In the genomic region with DNA sequence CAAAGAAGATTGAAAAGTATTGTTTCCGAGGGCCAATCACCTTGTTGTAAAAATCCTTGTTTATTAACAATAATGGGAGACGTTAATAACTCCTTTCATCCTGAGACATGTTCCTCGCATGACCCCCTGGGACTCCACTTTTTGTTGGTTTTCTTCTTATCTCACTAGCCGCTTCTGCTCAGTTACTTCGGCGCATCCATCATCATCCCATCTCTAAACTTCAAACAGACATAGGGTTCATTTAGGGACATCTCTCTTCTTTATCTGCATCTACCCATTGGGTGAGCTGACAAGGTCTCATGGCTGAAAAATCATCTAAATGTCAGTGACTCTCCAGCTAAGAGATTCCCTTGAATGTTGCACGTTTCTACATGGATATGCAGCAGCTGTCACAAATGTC, we compare ENCODE assay signal across 25 cellular contexts.
"Had no signal": no experiment of that assay in that cellular context is flagged by ENCODE, and none has a peak within 500 bp of the region (broad histone marks: within the 10 kb centered on the region; RNA-seq: fewer than 3 reads in every experiment).

No MANE protein-coding gene starts in this region.

- DNase-seq: stimulated activated CD4-positive, alpha-beta T cell treated with anti-CD3 and anti-CD28 coated beads, Interleukin-2, amount 100 ng/mL, for 48 hours; stimulated activated CD4-positive, alpha-beta T cell treated with anti-CD3 and anti-CD28 coated beads, Interleukin-4, amount 100 ng/mL, for 1 hour; stimulated activated CD4-positive, alpha-beta T cell treated with anti-CD3 and anti-CD28 coated beads, Interleukin-4, amount 100 ng/mL, for 24 hours; stimulated activated CD4-positive, alpha-beta T cell treated with anti-CD3 and anti-CD28 coated beads, Interleukin-4, amount 100 ng/mL, for 4 hours; stimulated activated CD8-positive, alpha-beta memory T cell treated with anti-CD3 and anti-CD28 coated beads, Interleukin-4, amount 100 ng/mL, for 48 hours; stimulated activated naive B cell treated with anti-CD40 and anti-IgM and Interleukin-4, amounts not matched to agents 10 μg/mL and 1 μg/mL and 100 μg/mL, for 72 hours; stimulated activated naive CD4-positive, alpha-beta T cell treated with Interleukin-2 at 50 U/mL for 16 hours; stimulated activated naive CD8-positive, alpha-beta T cell treated with anti-CD3 and anti-CD28 coated beads, Interleukin-15, amount 100 ng/mL, for 72 hours; stimulated activated naive CD8-positive, alpha-beta T cell treated with anti-CD3 and anti-CD28 coated beads, Interleukin-15, Interleukin-2, amounts not matched to agents 100 U/mL and 50 U/mL, for 24 hours; stomach; substantia nigra; testis; thyroid gland; tibial artery; transverse colon; trophoblast cell; upper lobe of left lung; upper lobe of right lung; uterus had no signal

- ATAC-seq: stimulated activated effector memory CD8-positive, alpha-beta T cell treated with anti-CD3 and anti-CD28 coated beads, Interleukin-12 subunit alpha, Interleukin-12 subunit beta, amount 100 ng/mL, for 72 hours; stimulated activated memory B cell treated with anti-CD40 and anti-IgM and Interleukin-4, amounts not matched to agents 10 μg/mL and 1 μg/mL and 100 μg/mL, for 72 hours; stimulated activated naive B cell treated with anti-CD40 and anti-IgM and Interleukin-4, amounts not matched to agents 10 μg/mL and 1 μg/mL and 100 μg/mL, for 72 hours; stimulated activated naive CD8-positive, alpha-beta T cell treated with anti-CD3 and anti-CD28 coated beads, Interleukin-15, amount 100 ng/mL, for 72 hours; stimulated activated naive CD8-positive, alpha-beta T cell treated with anti-CD3 and anti-CD28 coated beads, Interleukin-15, Interleukin-2, amounts not matched to agents 100 U/mL and 50 U/mL, for 24 hours; upper lobe of right lung had no signal

- H3K9me3 ChIP-seq: testis, thoracic aorta, thyroid gland, transverse colon, upper lobe of right lung, uterus, vagina had no signal

- H3K4me1 ChIP-seq: suprapubic skin, testis, tibial artery, tibial nerve, transverse colon, uterus had no signal

- H3K4me3 ChIP-seq: stomach, suprapubic skin, testis, thoracic aorta, thyroid gland, tibial artery, tibial nerve, transverse colon, upper lobe of left lung, upper lobe of right lung, uterus, vagina had no signal

- H3K36me3 ChIP-seq: stomach, suprapubic skin, thoracic aorta, thyroid gland, tibial artery, tibial nerve, transverse colon, upper lobe of left lung, upper lobe of right lung, uterus, vagina had no signal

- H3K27me3 ChIP-seq: stomach, testis, thyroid gland, tibial artery, tibial nerve, transverse colon, upper lobe of left lung, upper lobe of right lung, uterus, vagina had no signal

- H3K27ac ChIP-seq: suprapubic skin, testis, thoracic aorta, thyroid gland, tibial artery, tibial nerve, transverse colon, upper lobe of left lung, upper lobe of right lung, uterus, vagina had no signal
